In the genomic region with DNA sequence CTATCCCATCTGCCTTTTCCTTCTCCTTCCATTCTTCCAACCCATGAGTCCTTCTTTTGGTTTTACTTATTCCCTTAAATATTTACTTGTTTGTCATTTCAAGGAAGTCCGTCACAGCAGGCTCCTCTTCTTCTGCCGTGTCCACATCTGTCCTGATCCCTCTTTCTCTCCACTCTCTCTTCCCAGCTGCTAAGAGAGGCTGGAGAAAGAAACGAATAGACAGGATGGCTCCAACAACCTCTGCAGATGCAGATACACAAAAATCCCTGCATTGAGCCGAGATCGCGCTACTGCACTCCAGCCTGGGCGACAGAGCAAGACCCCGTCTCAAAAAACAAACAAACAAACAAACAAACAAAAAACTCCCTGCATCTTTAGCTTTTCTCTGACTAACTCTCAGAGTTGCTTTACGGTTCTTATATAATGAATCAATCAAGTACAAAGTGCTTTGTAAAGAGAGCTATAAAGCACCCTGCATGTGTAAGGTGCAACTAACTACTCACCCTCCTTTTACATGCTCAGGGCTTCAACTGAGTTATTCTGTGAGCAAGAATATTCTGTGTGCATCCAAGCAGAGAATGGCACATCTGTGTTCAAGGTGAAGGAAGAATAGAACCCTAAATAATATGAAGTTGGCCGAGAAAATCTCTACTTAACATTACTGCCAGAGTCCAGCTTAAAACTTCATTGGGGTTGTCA, we compare ENCODE assay signal across 2 cellular contexts.
TF ChIP-seq lines count a peak whose summit lies in the region.

No MANE protein-coding gene starts in this region.

TF ChIP-seq in A549, 52 proteins besides CTCF, POLR2A, EP300 and RAD21 (continued from another document):
- TF ChIP-seq ATOH8 (CRISPR knock-in tag; IDR thresholded peaks at IDR 0.05; ENCODE audit: low read depth) (no peak), CHD4 (IDR thresholded peaks at IDR 0.05; ENCODE audit: borderline replicate concordance) (no peak), BHLHE40 (IDR thresholded peaks at IDR 0.05; ENCODE audit: low read depth, low read length) (no peak), MAX (IDR thresholded peaks at IDR 0.05) (no peak)

TF ChIP-seq in GM12878, 131 proteins besides CTCF, POLR2A, EP300 and RAD21 (continued from another document):
- TF ChIP-seq, protein P1, sequence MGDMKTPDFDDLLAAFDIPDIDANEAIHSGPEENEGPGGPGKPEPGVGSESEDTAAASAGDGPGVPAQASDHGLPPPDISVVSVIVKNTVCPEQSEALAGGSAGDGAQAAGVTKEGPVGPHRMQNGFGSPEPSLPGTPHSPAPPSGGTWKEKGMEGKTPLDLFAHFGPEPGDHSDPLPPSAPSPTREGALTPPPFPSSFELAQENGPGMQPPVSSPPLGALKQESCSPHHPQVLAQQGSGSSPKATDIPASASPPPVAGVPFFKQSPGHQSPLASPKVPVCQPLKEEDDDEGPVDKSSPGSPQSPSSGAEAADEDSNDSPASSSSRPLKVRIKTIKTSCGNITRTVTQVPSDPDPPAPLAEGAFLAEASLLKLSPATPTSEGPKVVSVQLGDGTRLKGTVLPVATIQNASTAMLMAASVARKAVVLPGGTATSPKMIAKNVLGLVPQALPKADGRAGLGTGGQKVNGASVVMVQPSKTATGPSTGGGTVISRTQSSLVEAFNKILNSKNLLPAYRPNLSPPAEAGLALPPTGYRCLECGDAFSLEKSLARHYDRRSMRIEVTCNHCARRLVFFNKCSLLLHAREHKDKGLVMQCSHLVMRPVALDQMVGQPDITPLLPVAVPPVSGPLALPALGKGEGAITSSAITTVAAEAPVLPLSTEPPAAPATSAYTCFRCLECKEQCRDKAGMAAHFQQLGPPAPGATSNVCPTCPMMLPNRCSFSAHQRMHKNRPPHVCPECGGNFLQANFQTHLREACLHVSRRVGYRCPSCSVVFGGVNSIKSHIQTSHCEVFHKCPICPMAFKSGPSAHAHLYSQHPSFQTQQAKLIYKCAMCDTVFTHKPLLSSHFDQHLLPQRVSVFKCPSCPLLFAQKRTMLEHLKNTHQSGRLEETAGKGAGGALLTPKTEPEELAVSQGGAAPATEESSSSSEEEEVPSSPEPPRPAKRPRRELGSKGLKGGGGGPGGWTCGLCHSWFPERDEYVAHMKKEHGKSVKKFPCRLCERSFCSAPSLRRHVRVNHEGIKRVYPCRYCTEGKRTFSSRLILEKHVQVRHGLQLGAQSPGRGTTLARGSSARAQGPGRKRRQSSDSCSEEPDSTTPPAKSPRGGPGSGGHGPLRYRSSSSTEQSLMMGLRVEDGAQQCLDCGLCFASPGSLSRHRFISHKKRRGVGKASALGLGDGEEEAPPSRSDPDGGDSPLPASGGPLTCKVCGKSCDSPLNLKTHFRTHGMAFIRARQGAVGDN (IDR thresholded peaks at IDR 0.05), result no peak
- TF ChIP-seq ZNF207 (IDR thresholded peaks at IDR 0.05; ENCODE audit: borderline replicate concordance) (no peak), MYB (IDR thresholded peaks at IDR 0.05; ENCODE audit: borderline replicate concordance, low read depth, low read length) (no peak), TCF12 (IDR thresholded peaks at IDR 0.05; ENCODE audit: low read depth, low read length) (no peak), RB1 (IDR thresholded peaks at IDR 0.05; ENCODE audit: borderline replicate concordance) (no peak), GABPA (IDR thresholded peaks at IDR 0.05; ENCODE audit: low read depth) (no peak), YBX1 (IDR thresholded peaks at IDR 0.05) (no peak), SP1 (IDR thresholded peaks at IDR 0.05; ENCODE audit: low read depth, low read length) (no peak)
- TF ChIP-seq, protein P2, sequence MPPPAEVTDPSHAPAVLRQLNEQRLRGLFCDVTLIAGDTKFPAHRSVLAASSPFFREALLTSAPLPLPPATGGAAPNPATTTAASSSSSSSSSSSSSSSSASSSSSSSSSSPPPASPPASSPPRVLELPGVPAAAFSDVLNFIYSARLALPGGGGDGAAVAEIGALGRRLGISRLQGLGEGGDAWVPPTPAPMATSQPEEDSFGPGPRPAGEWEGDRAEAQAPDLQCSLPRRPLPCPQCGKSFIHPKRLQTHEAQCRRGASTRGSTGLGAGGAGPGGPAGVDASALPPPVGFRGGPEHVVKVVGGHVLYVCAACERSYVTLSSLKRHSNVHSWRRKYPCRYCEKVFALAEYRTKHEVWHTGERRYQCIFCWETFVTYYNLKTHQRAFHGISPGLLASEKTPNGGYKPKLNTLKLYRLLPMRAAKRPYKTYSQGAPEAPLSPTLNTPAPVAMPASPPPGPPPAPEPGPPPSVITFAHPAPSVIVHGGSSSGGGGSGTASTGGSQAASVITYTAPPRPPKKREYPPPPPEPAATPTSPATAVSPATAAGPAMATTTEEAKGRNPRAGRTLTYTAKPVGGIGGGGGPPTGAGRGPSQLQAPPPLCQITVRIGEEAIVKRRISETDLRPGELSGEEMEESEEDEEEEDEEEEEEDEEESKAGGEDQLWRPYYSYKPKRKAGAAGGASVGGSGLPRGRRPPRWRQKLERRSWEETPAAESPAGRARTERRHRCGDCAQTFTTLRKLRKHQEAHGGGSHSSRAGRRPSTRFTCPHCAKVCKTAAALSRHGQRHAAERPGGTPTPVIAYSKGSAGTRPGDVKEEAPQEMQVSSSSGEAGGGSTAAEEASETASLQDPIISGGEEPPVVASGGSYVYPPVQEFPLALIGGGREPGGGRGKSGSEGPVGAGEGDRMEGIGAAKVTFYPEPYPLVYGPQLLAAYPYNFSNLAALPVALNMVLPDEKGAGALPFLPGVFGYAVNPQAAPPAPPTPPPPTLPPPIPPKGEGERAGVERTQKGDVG (CRISPR knock-in tag; IDR thresholded peaks at IDR 0.05), result no peak
